7 cellular contexts compared by ENCODE assay signal in the genomic region with DNA sequence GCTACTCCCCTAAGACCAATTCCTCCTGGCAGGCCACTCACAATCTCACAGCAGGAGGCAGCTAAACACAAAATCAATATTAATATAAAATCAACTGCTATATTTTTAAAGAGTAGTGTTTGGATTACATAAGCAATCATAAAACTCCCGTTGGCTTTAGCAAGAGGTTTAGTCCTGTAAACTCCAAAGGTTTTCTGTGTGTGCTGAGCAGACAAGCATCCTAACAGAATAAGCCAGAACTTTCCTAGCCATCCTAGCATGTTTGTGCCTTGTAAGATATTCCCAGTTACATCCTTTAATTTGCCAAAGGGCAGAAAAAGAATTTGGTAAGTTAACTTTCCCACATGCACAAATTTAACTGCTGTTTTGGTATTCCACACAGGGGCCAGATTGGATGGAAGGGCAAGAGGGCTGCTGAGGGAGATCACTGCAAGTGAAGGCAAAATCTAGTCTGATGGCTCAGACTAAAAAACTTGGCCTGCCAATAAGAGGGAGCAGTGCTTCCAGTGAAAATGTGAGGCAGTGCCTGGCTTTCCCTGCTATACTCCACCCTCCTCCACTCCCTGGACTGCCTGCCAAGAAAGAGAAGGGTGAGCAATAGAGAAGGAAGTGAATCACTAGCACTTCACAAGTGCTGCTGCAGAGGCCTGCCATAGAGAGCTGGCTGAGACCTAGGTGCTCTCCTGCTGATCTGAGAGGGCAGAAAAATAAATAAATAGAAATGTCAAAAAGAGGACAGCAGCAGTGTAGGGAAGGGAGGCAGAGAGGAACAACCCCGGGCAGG. TPM values are rescaled to one million over a fixed set of nuclear protein-coding genes. Genes with fewer than 3 reads are reported as not detected.
DNase-seq lines count a peak whose midpoint lies in the region; ATAC-seq and TF ChIP-seq lines count a peak whose summit lies in the region.
"Not testable (repeated sequence)": the region's sequence is repeated elsewhere in the genome, so short reads cannot be mapped to it uniquely, and the experiment has no call there.

No MANE protein-coding gene starts in this region.

- not testable (repeated sequence) for H3K27me3 ChIP-seq in lung (ENCODE audit: control insufficient read depth, insufficient read depth)

- not testable (repeated sequence) for H3K27me3 Mint-ChIP-seq in activated CD4-positive, alpha-beta T cell treated with anti-CD3 and anti-CD28 coated beads for 36 hours

- not testable (repeated sequence) for H3K36me3 ChIP-seq in lung (ENCODE audit: control insufficient read depth in 2 of 2, insufficient read depth in 2 of 2, low read length in 2 of 2)

- intact Hi-C loops in activated CD4-positive, alpha-beta T cell treated with anti-CD3 and anti-CD28 coated beads for 36 hours (cut with DNase I, micrococcal nuclease) = not testable (repeated sequence)

- H3K27ac Mint-ChIP-seq in activated CD4-positive, alpha-beta T cell treated with anti-CD3 and anti-CD28 coated beads for 36 hours = peak overlapping the region; percentile 88

- not testable (repeated sequence) for H3K4me3 ChIP-seq in lung; skeletal muscle cell (ENCODE audit: low read depth, low read length)

- CTCF ChIA-PET in activated CD4-positive, alpha-beta T cell treated with anti-CD3 and anti-CD28 coated beads for 36 hours (lab: Charles Lee) = not testable (repeated sequence)

- H3K27ac ChIP-seq in lung (ENCODE audit: low read depth in 1 of 2, low read length in 1 of 2) = peak overlapping the region; percentile 14 to 87

- not testable (repeated sequence) for H3K4me1 ChIP-seq in lung (ENCODE audit: control insufficient read depth in 2 of 2, insufficient read depth in 2 of 2, low read length in 2 of 2)

- WGBS in lung, 2 donors = 37 to 41% methylated on average over 1 of the region's 2 CpGs

- not testable (repeated sequence) for H3K9me3 ChIP-seq in lung (ENCODE audit: control insufficient read depth in 2 of 2, insufficient read depth in 1 of 2, low read length in 1 of 2)

- POLR2A ChIA-PET in activated CD4-positive, alpha-beta T cell treated with anti-CD3 and anti-CD28 coated beads for 36 hours (lab: Charles Lee) = not testable (repeated sequence)

- ATAC-seq in activated CD4-positive, alpha-beta T cell treated with anti-CD3 and anti-CD28 coated beads for 36 hours = peak; percentile 98
- peak; percentile 96 for ATAC-seq in lung (ENCODE audit: insufficient read depth, low FRiP score)

- not testable (repeated sequence) for H3K9me3 Mint-ChIP-seq in activated CD4-positive, alpha-beta T cell treated with anti-CD3 and anti-CD28 coated beads for 36 hours (ENCODE audit: low read depth)

- not testable (repeated sequence) for TF ChIP-seq CTCF in lung (IDR thresholded peaks at IDR 0.05; ENCODE audit: control extremely low read depth, extremely low read depth)

- H3K4me3 Mint-ChIP-seq in activated CD4-positive, alpha-beta T cell treated with anti-CD3 and anti-CD28 coated beads for 36 hours = peak overlapping the region; percentile 9

- peak; percentile 74 for DNase-seq in GM04503 (ENCODE audit: low read depth)
- peak; percentile 56 for DNase-seq in NCI-H345 (lab: John Stamatoyannopoulos, UW)
- DNase-seq in activated CD4-positive, alpha-beta T cell treated with anti-CD3 and anti-CD28 coated beads for 36 hours = peak; percentile 50
- peak; percentile 88 for DNase-seq in astrocyte of the hippocampus (ENCODE audit: low read depth, low spot score)
- DNase-seq in fibroblast of the conjunctiva (ENCODE audit: low read depth) = peak; percentile 74
- DNase-seq in lung (ENCODE audit: low spot score) = peak; percentile 88
- DNase-seq in skeletal muscle cell (ENCODE audit: low read depth) = peak; percentile 60

- H3K4me1 Mint-ChIP-seq in activated CD4-positive, alpha-beta T cell treated with anti-CD3 and anti-CD28 coated beads for 36 hours = peaks cover 50% of the 10 kb centered on the region

- H3K36me3 Mint-ChIP-seq in activated CD4-positive, alpha-beta T cell treated with anti-CD3 and anti-CD28 coated beads for 36 hours (ENCODE audit: low read depth) = not testable (repeated sequence)

RNA-seq across cellular contexts. Expression of a gene that starts 39.9 kb away (rescaled TPM):
- under 1 TPM in 1 of 2 experiments, not detected in 1; 0.18 TPM for total RNA-seq in activated CD4-positive, alpha-beta T cell treated with anti-CD3 and anti-CD28 coated beads for 36 hours
- under 1 TPM in 1 of 2 donors, not detected in 1; 0.28 TPM for total RNA-seq in lung
- under 1 TPM; 0.14 to 0.18 TPM for polyA plus RNA-seq in lung

RNA-seq across cellular contexts. Expression of a gene that starts 44.0 kb away (rescaled TPM):
- 1 to 10 TPM; 9.0 to 9.9 TPM for total RNA-seq in activated CD4-positive, alpha-beta T cell treated with anti-CD3 and anti-CD28 coated beads for 36 hours
- total RNA-seq in lung = 10 to 100 TPM in 1 of 2 donors, 1 to 10 TPM in 1; 7.8 to 25.8 TPM
- polyA plus RNA-seq in lung = 10 to 100 TPM in 1 of 2 donors, 1 to 10 TPM in 1; 6.8 to 11.6 TPM
